9 cellular contexts compared by ENCODE assay signal in the genomic region with DNA sequence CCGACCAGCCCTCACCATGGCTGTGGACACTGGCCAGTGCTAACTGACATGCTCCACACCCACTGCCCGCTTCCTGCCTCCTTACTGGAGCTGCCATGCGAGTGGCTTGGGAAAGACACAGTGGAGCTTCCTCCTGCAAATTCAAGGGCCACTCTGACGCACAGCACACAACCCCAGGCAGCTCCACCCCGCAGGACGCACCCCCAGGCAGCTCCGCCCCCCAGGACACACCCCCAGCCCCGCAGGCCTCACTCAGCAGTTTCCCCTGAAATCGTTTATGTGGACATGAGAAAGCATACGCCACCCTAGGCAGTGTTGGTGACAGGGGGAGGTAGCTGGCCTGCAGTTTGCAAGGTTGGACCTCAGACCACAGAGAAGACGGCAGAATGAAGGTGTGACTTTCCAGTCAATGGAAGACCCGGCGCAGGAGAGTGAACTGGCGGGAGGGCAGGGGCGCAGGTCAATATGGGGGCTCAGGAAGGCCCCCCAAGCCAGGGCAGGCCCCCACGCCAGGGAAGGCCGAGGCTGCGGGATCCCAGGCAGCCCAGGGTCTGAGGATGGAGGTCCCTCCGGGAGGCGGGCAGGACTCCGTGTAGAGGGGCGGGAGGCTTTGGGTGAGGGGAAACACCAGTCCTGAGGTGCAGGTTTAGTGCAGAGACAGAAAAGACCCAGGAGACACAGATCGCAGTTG.
DNase-seq lines count a peak whose midpoint lies in the region; ATAC-seq, FAIRE-seq and TF ChIP-seq lines count a peak whose summit lies in the region.
"Had no signal": no experiment of that assay in that cellular context is flagged by ENCODE, and none has a peak within 500 bp of the region (broad histone marks: within the 10 kb centered on the region; RNA-seq: fewer than 3 reads in every experiment).

No MANE protein-coding gene starts in this region.

- TF ChIP-seq POLR2A in erythroblast (IDR thresholded peaks at IDR 0.05; ENCODE audit: low read length) = no peak

- DNase-seq in activated CD4-positive, alpha-beta T cell treated with anti-CD3 and anti-CD28 coated beads for 48 hours = peak; percentile 57
- DNase-seq in activated CD4-positive, alpha-beta T cell treated with anti-CD3 and anti-CD28 coated beads for 1 hour = no peak
- peak; percentile 22 for DNase-seq in NCI-H2029 treated with DMSO at 0.1 percent for 48 hours (lab: John Stamatoyannopoulos, UW)
- peak; percentile 20 to 24 for DNase-seq in erythroblast (lab: John Stamatoyannopoulos, UW)
- peak; percentile 45 for DNase-seq in stimulated activated naive CD8-positive, alpha-beta T cell treated with anti-CD3 and anti-CD28 coated beads, Interleukin-15, Interleukin-2, amounts not matched to agents 100 U/mL and 50 U/mL, for 24 hours
- no peak for DNase-seq in SW 1271 (lab: John Stamatoyannopoulos, UW)
- no peak for DNase-seq in NCI-H1436 (lab: John Stamatoyannopoulos, UW)
- DNase-seq in urothelium cell line (ENCODE audit: low spot score) = no peak
- DNase-seq: NCI-H1092 had no signal

- FAIRE-seq in urothelium cell line (lab: Jason Lieb, UNC) = no peak

- ATAC-seq in stimulated activated naive CD8-positive, alpha-beta T cell treated with anti-CD3 and anti-CD28 coated beads, Interleukin-15, Interleukin-2, amounts not matched to agents 100 U/mL and 50 U/mL, for 24 hours = peak; percentile 41

Comparison
In these comparisons a context has a peak if more than half of its experiments do, and no peak if none do; other contexts are left out.
1. DNase-seq: peak in activated CD4-positive, alpha-beta T cell treated with anti-CD3 and anti-CD28 coated beads for 48 hours (single experiment), NCI-H2029 treated with DMSO at 0.1 percent for 48 hours (single experiment), erythroblast (2 of 2) and stimulated activated naive CD8-positive, alpha-beta T cell treated with anti-CD3 and anti-CD28 coated beads, Interleukin-15, Interleukin-2, amounts not matched to agents 100 U/mL and 50 U/mL, for 24 hours (single experiment); none in activated CD4-positive, alpha-beta T cell treated with anti-CD3 and anti-CD28 coated beads for 1 hour (single experiment), SW 1271 (0 of 2), NCI-H1436 (single experiment) and urothelium cell line (single experiment).